9 cellular contexts compared by ENCODE assay signal in the genomic region with DNA sequence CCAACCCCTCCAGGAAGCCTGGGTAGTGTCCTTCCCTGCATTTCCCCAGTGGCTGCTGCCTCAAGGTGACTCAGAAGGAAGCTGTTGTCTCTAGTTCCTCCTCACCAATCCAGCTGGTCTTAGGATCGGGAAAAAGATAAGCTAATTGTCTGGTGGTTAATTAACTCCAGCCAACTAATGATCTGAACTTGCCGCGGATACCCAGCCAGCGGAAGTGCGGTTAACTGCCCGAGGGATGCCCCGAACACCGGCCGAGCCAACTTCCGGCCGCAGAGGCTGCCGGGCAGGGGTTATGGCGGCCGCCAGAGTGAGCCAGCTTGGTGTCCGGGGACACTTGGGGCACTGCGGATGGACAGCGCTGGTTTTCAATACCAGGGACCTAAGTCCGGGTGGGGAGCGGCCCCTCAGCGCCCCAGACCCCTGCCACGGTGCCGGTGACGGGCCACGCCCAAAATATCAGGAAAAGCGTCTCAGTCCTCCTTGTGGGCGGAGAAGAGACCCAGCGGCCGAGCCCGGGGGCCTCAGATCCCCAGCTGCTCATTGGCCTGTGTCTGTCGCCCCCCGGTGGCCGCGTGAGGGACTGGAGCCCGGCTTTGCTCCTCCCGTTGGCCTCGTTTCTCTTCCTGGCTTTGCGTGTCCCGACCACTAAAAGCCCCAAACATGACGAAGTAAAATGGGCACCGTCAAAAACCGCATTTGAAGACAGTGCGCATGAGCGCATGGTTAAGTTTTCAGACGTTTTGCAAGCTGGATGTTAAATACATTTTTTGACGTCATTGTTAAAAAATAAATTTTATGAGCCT. TPM values are rescaled to one million over a fixed set of nuclear protein-coding genes. Genes with fewer than 3 reads are reported as not detected.
DNase-seq lines count a peak whose midpoint lies in the region; ATAC-seq, FAIRE-seq and TF ChIP-seq lines count a peak whose summit lies in the region.
"Had no signal": no experiment of that assay in that cellular context is flagged by ENCODE, and none has a peak within 500 bp of the region (broad histone marks: within the 10 kb centered on the region; RNA-seq: fewer than 3 reads in every experiment).

No MANE protein-coding gene starts in this region.

- no peaks in the 10 kb centered on the region for H3K9me3 ChIP-seq in kidney (ENCODE audit: control insufficient read depth in 1 of 2, low read length in 2 of 2)

- peak overlapping the region; percentile 82 for H3K4me3 ChIP-seq in AG09309 (ENCODE audit: control insufficient read depth, low read depth, low read length)
- H3K4me3 ChIP-seq in kidney (ENCODE audit: low read length in 2 of 2): peak overlapping the region; percentile 70 to 89

- FAIRE-seq in kidney (lab: Jason Lieb, UNC): no peak

- H3K9ac ChIP-seq in kidney (ENCODE audit: low read length in 2 of 2): peak overlapping the region; percentile 33 to 53

- peaks cover 0 to 3% of the 10 kb centered on the region in 2 donors for H3K4me1 ChIP-seq in kidney (ENCODE audit: control insufficient read depth in 1 of 2, insufficient read depth in 1 of 2, low read depth in 1 of 2, low read length in 2 of 2)

- TF ChIP-seq CTCF in AG09309 (IDR thresholded peaks at IDR 0.05; ENCODE audit: control insufficient read depth, insufficient read depth, low read depth, low read length, missing control alignments) (peak; percentile 99), kidney (IDR thresholded peaks at IDR 0.05; ENCODE audit: borderline replicate concordance, extremely low read depth, insufficient read depth) (peak; percentile 91)

- intact Hi-C loops in kidney (cut with DNase I): no loop called here

- H3K27ac ChIP-seq in kidney (ENCODE audit: low read depth in 2 of 2, low read length in 2 of 2): peak overlapping the region; percentile 83 to 91

- DNase-seq in AG09309 (ENCODE audit: low read depth): peak; percentile 76
- DNase-seq in NCI-H345 (lab: John Stamatoyannopoulos, UW): peak; percentile 87
- DNase-seq in activated CD4-positive, CD25-positive, alpha-beta regulatory T cell treated with anti-CD3 and anti-CD28 coated beads, Interleukin-2, amount 50 U/mL, for 72 hours: peak; percentile 97
- peak; percentile 95 for DNase-seq in cerebellum (ENCODE audit: low spot score)
- DNase-seq in kidney: peak; percentile 97
- peak; percentile 88 to 96 for DNase-seq in stimulated activated CD4-positive, alpha-beta T cell treated with anti-CD3 and anti-CD28 coated beads, Interleukin-15, amount 100 ng/mL, for 1 hour (ENCODE audit: low read depth in 1 of 2, low spot score in 1 of 2)

- ATAC-seq in GM18909 (IDR thresholded peaks at IDR 0.05; ENCODE audit: poor library complexity, unreplicated experiment): peak; percentile 92
- ATAC-seq in HG03280 (IDR thresholded peaks at IDR 0.05; ENCODE audit: unreplicated experiment): peak; percentile 90

- no peaks in the 10 kb centered on the region for H3K36me3 ChIP-seq in kidney (ENCODE audit: control insufficient read depth in 1 of 2, insufficient read depth in 2 of 2, low read length in 2 of 2)

RNA-seq across cellular contexts. Expression of a gene that starts 10.2 kb away (rescaled TPM):
- not detected for total RNA-seq in cerebellum
- total RNA-seq in kidney: 30.8 TPM
- polyA plus RNA-seq in kidney (ENCODE audit: insufficient read depth, low read depth, low replicate concordance): 11.0 TPM
- total RNA-seq: T-helper 1 cell treated with Interleukin-12 subunit alpha and Interleukin-12 subunit beta and Interleukin-4 antibody, amounts not matched to agents 30 ng/mL and 1 ng/mL, for 36 hours had no signal

RNA-seq across cellular contexts. Expression of a gene that starts 14.8 kb away (rescaled TPM):
- total RNA-seq in cerebellum: 21.8 TPM
- total RNA-seq in kidney: 31.3 TPM
- polyA plus RNA-seq in kidney (ENCODE audit: insufficient read depth, low read depth, low replicate concordance): 52.5 TPM

RNA-seq across cellular contexts. Expression of a gene that starts 38.1 kb away (rescaled TPM):
- total RNA-seq in cerebellum (not detected), kidney (0.98 TPM)
- polyA plus RNA-seq in kidney (ENCODE audit: insufficient read depth, low read depth, low replicate concordance): 0.69 TPM

RNA-seq across cellular contexts. Expression of a gene that starts 43.5 kb away (rescaled TPM):
- total RNA-seq in cerebellum (17.6 TPM), kidney (36.8 TPM)
- polyA plus RNA-seq in kidney (ENCODE audit: insufficient read depth, low read depth, low replicate concordance): 24.5 TPM

RNA-seq across cellular contexts. Expression of a gene that starts 51.2 kb away (rescaled TPM):
- total RNA-seq in cerebellum (not detected), kidney (0.54 TPM)
- polyA plus RNA-seq in kidney (ENCODE audit: insufficient read depth, low read depth, low replicate concordance): not detected

Comparison
In these comparisons a context has a peak if more than half of its experiments do, and no peak if none do; other contexts are left out.
1. Peak in every context shown above with its lines: DNase-seq, ATAC-seq, H3K4me3 ChIP-seq and H3K27ac ChIP-seq.
2. RNA of a gene that starts 10.2 kb away (total RNA-seq): 30.8 TPM in kidney (single experiment); not detected in cerebellum (single experiment); every median in the first group is over 10 times any median in the second.